ENCODE assay signal across 15 cellular contexts in the genomic region with DNA sequence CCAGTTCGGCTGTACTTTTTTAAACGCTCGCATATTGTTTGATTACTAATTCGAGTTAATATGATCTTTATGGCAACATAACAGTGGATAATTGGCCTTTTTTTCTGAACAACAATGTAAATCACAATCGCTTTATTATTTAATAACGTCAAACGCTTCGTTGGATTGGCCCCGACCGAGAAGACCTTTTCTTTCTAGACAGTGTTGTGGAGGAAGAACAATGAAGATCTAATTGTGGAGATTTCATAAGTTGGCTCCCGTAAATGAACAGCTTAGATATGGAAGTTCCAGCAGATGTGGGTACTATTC. TPM values are rescaled to one million over a fixed set of nuclear protein-coding genes. Genes with fewer than 3 reads are reported as not detected.
DNase-seq lines count a peak whose midpoint lies in the region; ATAC-seq and TF ChIP-seq lines count a peak whose summit lies in the region.
"Had no signal": no experiment of that assay in that cellular context is flagged by ENCODE, and none has a peak within 500 bp of the region (broad histone marks: within the 10 kb centered on the region; RNA-seq: fewer than 3 reads in every experiment).

No MANE protein-coding gene starts in this region.

- H3K9me3 Mint-ChIP-seq in activated CD4-positive, alpha-beta T cell treated with anti-CD3 and anti-CD28 coated beads, Interleukin-2, amount 10 ng/mL, durations not matched to agents 7 days and 5 days, result peaks cover 7% of the 10 kb centered on the region
- H3K9me3 Mint-ChIP-seq in activated naive CD8-positive, alpha-beta T cell (ENCODE audit: low read depth), result peaks cover 8% of the 10 kb centered on the region
- H3K9me3 Mint-ChIP-seq in progenitor cell of endocrine pancreas (ENCODE audit: low read depth), result peaks cover 2% of the 10 kb centered on the region

- CTCF ChIA-PET in activated CD4-positive, alpha-beta T cell treated with anti-CD3 and anti-CD28 coated beads, Interleukin-2, amount 10 ng/mL, durations not matched to agents 7 days and 5 days (lab: Charles Lee), result interaction anchor here (0.6 kb wide), 1 partner anchor 25 kb away, joined by 4 read pairs; no protein-coding TSS in a partner anchor

- peak overlapping the region; percentile 9 for H3K4me3 Mint-ChIP-seq in activated CD4-positive, alpha-beta T cell treated with anti-CD3 and anti-CD28 coated beads, Interleukin-2, amount 10 ng/mL, durations not matched to agents 7 days and 5 days
- H3K4me3 Mint-ChIP-seq in activated naive CD8-positive, alpha-beta T cell, result no peak overlapping the region
- H3K4me3 Mint-ChIP-seq in progenitor cell of endocrine pancreas (ENCODE audit: low read depth), result peak overlapping the region; percentile 30

- ATAC-seq in HG02623 (IDR thresholded peaks at IDR 0.05; ENCODE audit: unreplicated experiment), result no peak
- ATAC-seq: left cardiac atrium, upper lobe of right lung had no signal

- TF ChIP-seq CTCF in epithelial cell of esophagus (IDR thresholded peaks at IDR 0.05; ENCODE audit: insufficient read depth, low read depth, low read length, missing control alignments) (no peak), progenitor cell of endocrine pancreas (IDR thresholded peaks at IDR 0.05; ENCODE audit: unreplicated experiment) (no peak)

- DNase-seq in activated CD4-positive, alpha-beta T cell treated with anti-CD3 and anti-CD28 coated beads, Interleukin-2, amount 10 ng/mL, durations not matched to agents 7 days and 5 days, result no peak
- no peak for DNase-seq in activated CD4-positive, alpha-beta T cell treated with anti-CD3 and anti-CD28 coated beads for 4 hours
- DNase-seq in epithelial cell of esophagus (ENCODE audit: low read depth) (no peak), progenitor cell of endocrine pancreas (ENCODE audit: low spot score, unreplicated experiment) (no peak), SKM-1 treated with dmso at 0.1 percent for 144 hours (lab: John Stamatoyannopoulos, UW; ENCODE audit: unreplicated experiment) (no peak), germinal center (ENCODE audit: low spot score) (no peak)
- DNase-seq: activated T-cell treated with anti-CD3 and anti-CD28 coated beads, Interleukin-2, amount 50 U/mL, for 1 hour; left cardiac atrium; NCI-H1436; NCI-H2227 treated with DMSO at 0.1 percent for 48 hours; SJCRH30; T1000; upper lobe of right lung had no signal

- H3K4me3 ChIP-seq in epithelial cell of esophagus (ENCODE audit: low read length), result peak overlapping the region; percentile 37
- H3K4me3 ChIP-seq: SJCRH30, upper lobe of right lung had no signal

- H3K27me3 Mint-ChIP-seq in activated CD4-positive, alpha-beta T cell treated with anti-CD3 and anti-CD28 coated beads, Interleukin-2, amount 10 ng/mL, durations not matched to agents 7 days and 5 days, result peaks cover 94% of the 10 kb centered on the region
- H3K27me3 Mint-ChIP-seq in activated naive CD8-positive, alpha-beta T cell, result peaks cover 77% of the 10 kb centered on the region
- H3K27me3 Mint-ChIP-seq in progenitor cell of endocrine pancreas, result peaks cover 93% of the 10 kb centered on the region

- POLR2A ChIA-PET in activated CD4-positive, alpha-beta T cell treated with anti-CD3 and anti-CD28 coated beads, Interleukin-2, amount 10 ng/mL, durations not matched to agents 7 days and 5 days (lab: Charles Lee), result no interaction called here

- H3K4me1 Mint-ChIP-seq in activated CD4-positive, alpha-beta T cell treated with anti-CD3 and anti-CD28 coated beads, Interleukin-2, amount 10 ng/mL, durations not matched to agents 7 days and 5 days, result peaks cover 10% of the 10 kb centered on the region
- peaks cover 12% of the 10 kb centered on the region for H3K4me1 Mint-ChIP-seq in activated naive CD8-positive, alpha-beta T cell (ENCODE audit: low read depth)
- H3K4me1 Mint-ChIP-seq in progenitor cell of endocrine pancreas (ENCODE audit: low read depth), result peaks cover 26% of the 10 kb centered on the region

- H3K36me3 Mint-ChIP-seq in activated CD4-positive, alpha-beta T cell treated with anti-CD3 and anti-CD28 coated beads, Interleukin-2, amount 10 ng/mL, durations not matched to agents 7 days and 5 days (ENCODE audit: low read depth), result peaks cover 3% of the 10 kb centered on the region
- H3K36me3 Mint-ChIP-seq in activated naive CD8-positive, alpha-beta T cell, result peaks cover 8% of the 10 kb centered on the region
- peaks cover 7% of the 10 kb centered on the region for H3K36me3 Mint-ChIP-seq in progenitor cell of endocrine pancreas (ENCODE audit: insufficient read depth)

- H3K27ac Mint-ChIP-seq in activated CD4-positive, alpha-beta T cell treated with anti-CD3 and anti-CD28 coated beads, Interleukin-2, amount 10 ng/mL, durations not matched to agents 7 days and 5 days, result peak overlapping the region; percentile 14
- peak overlapping the region; percentile 62 for H3K27ac Mint-ChIP-seq in activated naive CD8-positive, alpha-beta T cell
- H3K27ac Mint-ChIP-seq in progenitor cell of endocrine pancreas, result no peak overlapping the region

RNA-seq across cellular contexts. Expression of a gene that starts 12.7 kb away (rescaled TPM):
- total RNA-seq in activated CD4-positive, alpha-beta T cell treated with anti-CD3 and anti-CD28 coated beads, Interleukin-2, amount 10 ng/mL, durations not matched to agents 7 days and 5 days, result not detected
- 55.0 and 72.0 TPM in 2 replicates for total RNA-seq in progenitor cell of endocrine pancreas

Comparison
In these comparisons a context has a peak if more than half of its experiments do, and no peak if none do; other contexts are left out.
1. RNA of a gene that starts 12.7 kb away (total RNA-seq): 55.0 to 72.0 TPM in progenitor cell of endocrine pancreas; not detected in activated CD4-positive, alpha-beta T cell treated with anti-CD3 and anti-CD28 coated beads, Interleukin-2, amount 10 ng/mL, durations not matched to agents 7 days and 5 days; every median in the first group is over 10 times any median in the second.